ENCODE assay signal across 41 cellular contexts in genomic region chr11:36247493-36247892, GRCh38.
"Had no signal": no experiment of that assay in that cellular context is flagged by ENCODE, and none has a peak within 500 bp of the region (broad histone marks: within the 10 kb centered on the region; RNA-seq: fewer than 3 reads in every experiment).

No MANE protein-coding gene starts in this region.

- H3K4me3 ChIP-seq: adrenal gland, body of pancreas, breast epithelium had no signal

- H3K27ac ChIP-seq: adrenal gland, body of pancreas, brain microvascular endothelial cell, breast epithelium, VCaP had no signal

- H3K36me3 Mint-ChIP-seq: activated CD8-positive, alpha-beta memory T cell treated with anti-CD3 and anti-CD28 coated beads, Interleukin-2, amount 10 ng/mL, durations not matched to agents 7 days and 5 days; activated naive CD4-positive, alpha-beta T cell treated with anti-CD3 and anti-CD28 coated beads, Interleukin-2, amount 50 U/mL, for 72 hours; activated naive CD8-positive, alpha-beta T cell treated with anti-CD3 and anti-CD28 coated beads for 36 hours had no signal

- H3K4me3 Mint-ChIP-seq: activated CD4-positive, alpha-beta memory T cell treated with anti-CD3 and anti-CD28 coated beads, Interleukin-2, amount 10 ng/mL, durations not matched to agents 7 days and 5 days; activated CD4-positive, alpha-beta T cell treated with anti-CD3 and anti-CD28 coated beads for 36 hours; activated CD4-positive, alpha-beta T cell treated with anti-CD3 and anti-CD28 coated beads, Interleukin-2, amount 10 ng/mL, durations not matched to agents 7 days and 5 days; activated CD8-positive, alpha-beta memory T cell treated with anti-CD3 and anti-CD28 coated beads, Interleukin-2, amount 10 ng/mL, durations not matched to agents 7 days and 5 days; activated CD8-positive, alpha-beta T cell treated with anti-CD3 and anti-CD28 coated beads, Interleukin-2, amount 10 ng/mL, durations not matched to agents 7 days and 5 days; activated naive CD4-positive, alpha-beta T cell treated with anti-CD3 and anti-CD28 coated beads for 36 hours; activated naive CD8-positive, alpha-beta T cell treated with anti-CD3 and anti-CD28 coated beads for 36 hours; activated T-cell treated with anti-CD3 and anti-CD28 coated beads, Interleukin-2, amount 50 U/mL, for 4 hours; activated T-cell treated with anti-CD3 and anti-CD28 coated beads, Interleukin-2, amount 50 U/mL, for 72 hours; activated T-helper 1 cell treated with anti-CD3 and anti-CD28 coated beads, Interleukin-12 subunit alpha, Interleukin-12 subunit beta, Interleukin-2, Interleukin-4 antibody, amounts not matched to agents 30 ng/mL and 10 ng/mL and 1 ng/mL, durations not matched to agents 14 hours and 24 hours and 36 hours; activated T-helper 17 cell treated with anti-CD3 and anti-CD28 coated beads, Interleukin-2, amount 50 U/mL, for 72 hours; central memory CD8-positive, alpha-beta T cell; T-helper 1 cell treated with Interleukin-12 subunit alpha and Interleukin-12 subunit beta and Interleukin-4 antibody, amounts not matched to agents 30 μg/mL and 1 μg/mL, for 36 hours; T-helper 2 cell treated with Interferon-gamma antibody and Interleukin-4, amounts not matched to agents 5 μg/mL and 100 μg/mL, for 36 hours had no signal

- H3K9me3 Mint-ChIP-seq: activated CD4-positive, alpha-beta memory T cell treated with anti-CD3 and anti-CD28 coated beads, Interleukin-2, amount 10 ng/mL, durations not matched to agents 7 days and 5 days; activated CD4-positive, alpha-beta T cell treated with anti-CD3 and anti-CD28 coated beads, Interleukin-2, amount 10 ng/mL, durations not matched to agents 7 days and 5 days; activated naive CD4-positive, alpha-beta T cell treated with anti-CD3 and anti-CD28 coated beads for 36 hours; activated naive CD8-positive, alpha-beta T cell treated with anti-CD3 and anti-CD28 coated beads for 36 hours; activated T-cell treated with anti-CD3 and anti-CD28 coated beads, Interleukin-2, amount 50 U/mL, for 4 hours; activated T-cell treated with anti-CD3 and anti-CD28 coated beads, Interleukin-2, amount 50 U/mL, for 72 hours; activated T-helper 1 cell treated with anti-CD3 and anti-CD28 coated beads, Interleukin-12 subunit alpha, Interleukin-12 subunit beta, Interleukin-2, Interleukin-4 antibody, amounts not matched to agents 30 ng/mL and 10 ng/mL and 1 ng/mL, durations not matched to agents 14 hours and 24 hours and 36 hours; central memory CD8-positive, alpha-beta T cell; T-helper 1 cell treated with Interleukin-12 subunit alpha and Interleukin-12 subunit beta and Interleukin-4 antibody, amounts not matched to agents 30 μg/mL and 1 μg/mL, for 36 hours; T-helper 2 cell treated with Interferon-gamma antibody and Interleukin-4, amounts not matched to agents 5 μg/mL and 100 μg/mL, for 36 hours had no signal

- DNase-seq: activated CD4-positive, alpha-beta memory T cell treated with anti-CD3 and anti-CD28 coated beads, Interleukin-2, amount 10 ng/mL, durations not matched to agents 7 days and 5 days; activated CD4-positive, alpha-beta T cell treated with anti-CD3 and anti-CD28 coated beads for 1 hour; activated CD4-positive, alpha-beta T cell treated with anti-CD3 and anti-CD28 coated beads for 36 hours; activated CD4-positive, alpha-beta T cell treated with anti-CD3 and anti-CD28 coated beads for 48 hours; activated CD4-positive, alpha-beta T cell treated with anti-CD3 and anti-CD28 coated beads, Interleukin-2, amount 10 ng/mL, durations not matched to agents 7 days and 5 days; activated CD4-positive, alpha-beta T cell treated with anti-CD3 and anti-CD28 coated beads, Interleukin-2, amount 50 U/mL, for 48 hours; activated CD4-positive, CD25-positive, alpha-beta regulatory T cell; activated CD8-positive, alpha-beta memory T cell treated with anti-CD3 and anti-CD28 coated beads for 24 hours; activated CD8-positive, alpha-beta memory T cell treated with anti-CD3 and anti-CD28 coated beads, Interleukin-2, amount 10 ng/mL, durations not matched to agents 7 days and 5 days; activated CD8-positive, alpha-beta memory T cell treated with anti-CD3 and anti-CD28 coated beads, Interleukin-2, amount 50 U/mL, for 48 hours; activated CD8-positive, alpha-beta T cell treated with anti-CD3 and anti-CD28 coated beads, Interleukin-2, amount 10 ng/mL, durations not matched to agents 7 days and 5 days; activated effector memory CD4-positive, alpha-beta T cell treated with anti-CD3 and anti-CD28 coated beads, Interleukin-2, amount 50 U/mL, for 16 hours; activated gamma-delta T cell treated with Interleukin-2 at 50 U/mL for 16 hours; activated naive CD4-positive, alpha-beta T cell; activated naive CD4-positive, alpha-beta T cell treated with anti-CD3 and anti-CD28 coated beads for 36 hours; activated naive CD4-positive, alpha-beta T cell treated with anti-CD3 and anti-CD28 coated beads, Interleukin-2, amount 50 U/mL, for 16 hours; activated naive CD8-positive, alpha-beta T cell treated with anti-CD3 and anti-CD28 coated beads for 36 hours; activated T-cell treated with anti-CD3 and anti-CD28 coated beads, Interleukin-2, amount 50 U/mL, for 1 hour; activated T-cell treated with anti-CD3 and anti-CD28 coated beads, Interleukin-2, amount 50 U/mL, for 4 hours; activated T-cell treated with anti-CD3 and anti-CD28 coated beads, Interleukin-2, amount 50 U/mL, for 72 hours; adrenal gland; amniotic stem cell; aorta; body of pancreas; brain microvascular endothelial cell; caudate nucleus; cerebellar nuclear complex; T-helper 1 cell; T-helper 2 cell; T-helper 9 cell had no signal

- H3K4me1 Mint-ChIP-seq: activated CD4-positive, alpha-beta memory T cell treated with anti-CD3 and anti-CD28 coated beads, Interleukin-2, amount 10 ng/mL, durations not matched to agents 7 days and 5 days; activated CD4-positive, alpha-beta T cell treated with anti-CD3 and anti-CD28 coated beads for 36 hours; activated CD4-positive, alpha-beta T cell treated with anti-CD3 and anti-CD28 coated beads, Interleukin-2, amount 10 ng/mL, durations not matched to agents 7 days and 5 days; activated CD8-positive, alpha-beta memory T cell treated with anti-CD3 and anti-CD28 coated beads, Interleukin-2, amount 10 ng/mL, durations not matched to agents 7 days and 5 days; activated T-helper 17 cell treated with anti-CD3 and anti-CD28 coated beads, Interleukin-2, amount 50 U/mL, for 72 hours; central memory CD8-positive, alpha-beta T cell had no signal

- H3K4me1 ChIP-seq: body of pancreas, breast epithelium had no signal

- H3K36me3 ChIP-seq: adrenal gland, brain microvascular endothelial cell, breast epithelium had no signal

- H3K9me3 ChIP-seq: adrenal gland, body of pancreas had no signal

- FAIRE-seq: astrocyte, TTC549 had no signal

- ATAC-seq: activated CD4-positive, alpha-beta T cell treated with anti-CD3 and anti-CD28 coated beads for 36 hours; activated CD4-positive, CD25-positive, alpha-beta regulatory T cell treated with anti-CD3 and anti-CD28 coated beads, Interleukin-2, amount 50 U/mL, for 24 hours; activated CD8-positive, alpha-beta memory T cell treated with anti-CD3 and anti-CD28 coated beads, Interleukin-2, amount 10 ng/mL, durations not matched to agents 7 days and 5 days; activated CD8-positive, alpha-beta T cell treated with anti-CD3 and anti-CD28 coated beads, Interleukin-2, amount 10 ng/mL, durations not matched to agents 7 days and 5 days; activated naive CD4-positive, alpha-beta T cell treated with anti-CD3 and anti-CD28 coated beads, Interleukin-2, amount 50 U/mL, for 72 hours; activated T-cell treated with anti-CD3 and anti-CD28 coated beads, Interleukin-2, amount 50 U/mL, for 4 hours; activated T-cell treated with anti-CD3 and anti-CD28 coated beads, Interleukin-2, amount 50 U/mL, for 72 hours; activated T-helper 17 cell treated with anti-CD3 and anti-CD28 coated beads, Interleukin-2, amount 50 U/mL, for 72 hours; body of pancreas had no signal

- H3K27me3 ChIP-seq: adrenal gland, body of pancreas, brain microvascular endothelial cell, breast epithelium had no signal

- H3K27ac Mint-ChIP-seq: activated CD4-positive, alpha-beta memory T cell treated with anti-CD3 and anti-CD28 coated beads, Interleukin-2, amount 10 ng/mL, durations not matched to agents 7 days and 5 days; activated CD4-positive, alpha-beta T cell treated with anti-CD3 and anti-CD28 coated beads for 36 hours; activated CD4-positive, alpha-beta T cell treated with anti-CD3 and anti-CD28 coated beads, Interleukin-2, amount 10 ng/mL, durations not matched to agents 7 days and 5 days; activated CD8-positive, alpha-beta memory T cell treated with anti-CD3 and anti-CD28 coated beads, Interleukin-2, amount 10 ng/mL, durations not matched to agents 7 days and 5 days; activated CD8-positive, alpha-beta T cell treated with anti-CD3 and anti-CD28 coated beads, Interleukin-2, amount 10 ng/mL, durations not matched to agents 7 days and 5 days; activated naive CD4-positive, alpha-beta T cell treated with anti-CD3 and anti-CD28 coated beads for 36 hours; activated naive CD4-positive, alpha-beta T cell treated with anti-CD3 and anti-CD28 coated beads, Interleukin-2, amount 50 U/mL, for 72 hours; activated naive CD8-positive, alpha-beta T cell treated with anti-CD3 and anti-CD28 coated beads for 36 hours; activated T-cell treated with anti-CD3 and anti-CD28 coated beads, Interleukin-2, amount 50 U/mL, for 72 hours; activated T-helper 1 cell treated with anti-CD3 and anti-CD28 coated beads, Interleukin-12 subunit alpha, Interleukin-12 subunit beta, Interleukin-2, Interleukin-4 antibody, amounts not matched to agents 30 ng/mL and 10 ng/mL and 1 ng/mL, durations not matched to agents 14 hours and 24 hours and 36 hours; activated T-helper 17 cell treated with anti-CD3 and anti-CD28 coated beads, Interleukin-2, amount 50 U/mL, for 72 hours; T-helper 1 cell treated with Interleukin-12 subunit alpha and Interleukin-12 subunit beta and Interleukin-4 antibody, amounts not matched to agents 30 μg/mL and 1 μg/mL, for 36 hours; T-helper 2 cell treated with Interferon-gamma antibody and Interleukin-4, amounts not matched to agents 5 μg/mL and 100 μg/mL, for 36 hours had no signal
